1 cellular context compared by ENCODE assay signal in the genomic region with DNA sequence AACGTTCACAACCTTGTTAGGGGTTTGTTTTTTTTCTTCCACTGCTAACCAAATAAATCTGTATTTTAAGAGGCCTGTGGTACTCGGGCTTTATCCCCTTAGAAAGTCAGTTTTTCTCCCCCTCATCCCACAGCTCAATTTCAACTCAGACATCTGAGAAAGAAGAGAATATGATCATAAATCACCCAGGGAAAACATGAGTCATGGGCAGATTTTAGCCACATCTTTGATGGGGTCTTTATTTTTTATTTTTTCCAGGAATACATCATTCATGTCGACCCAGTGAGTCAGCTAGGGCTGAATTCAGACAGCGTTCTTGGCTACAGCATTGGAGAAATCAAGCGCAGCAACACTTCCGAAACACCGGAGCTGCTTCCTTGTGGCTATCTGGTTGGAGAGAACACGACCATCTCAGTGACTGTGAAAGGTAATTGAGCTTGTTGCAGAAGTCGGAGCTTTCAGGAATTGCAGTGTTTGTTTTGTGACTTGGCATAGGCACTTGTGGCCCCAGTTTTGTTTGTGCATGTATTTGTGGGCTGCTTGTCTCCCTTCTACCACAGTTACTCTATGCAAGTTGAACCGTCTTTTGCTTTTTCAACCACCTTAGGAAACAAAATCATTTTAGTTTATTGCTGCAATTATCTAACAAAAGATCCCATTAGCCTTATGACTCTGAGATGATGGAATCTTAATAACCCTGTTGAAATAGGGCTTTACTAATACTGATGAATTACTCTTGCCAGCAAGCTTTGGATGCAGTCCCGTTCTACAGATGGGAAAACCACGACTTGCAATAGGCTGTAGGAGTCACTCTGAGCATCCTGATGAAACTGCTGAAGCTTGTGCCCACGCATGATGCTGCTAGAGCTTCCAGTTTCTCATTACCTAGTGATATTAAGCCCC.
A peak's percentile ranks its signal among the peaks of the same experiment; 100 is the strongest.
TF ChIP-seq lines count a peak whose summit lies in the region.

No MANE protein-coding gene starts in this region.

TF ChIP-seq in HEK293, 187 proteins besides CTCF, POLR2A, EP300 and RAD21 (continued from another document and continues in another):
- TF ChIP-seq, protein P1, sequence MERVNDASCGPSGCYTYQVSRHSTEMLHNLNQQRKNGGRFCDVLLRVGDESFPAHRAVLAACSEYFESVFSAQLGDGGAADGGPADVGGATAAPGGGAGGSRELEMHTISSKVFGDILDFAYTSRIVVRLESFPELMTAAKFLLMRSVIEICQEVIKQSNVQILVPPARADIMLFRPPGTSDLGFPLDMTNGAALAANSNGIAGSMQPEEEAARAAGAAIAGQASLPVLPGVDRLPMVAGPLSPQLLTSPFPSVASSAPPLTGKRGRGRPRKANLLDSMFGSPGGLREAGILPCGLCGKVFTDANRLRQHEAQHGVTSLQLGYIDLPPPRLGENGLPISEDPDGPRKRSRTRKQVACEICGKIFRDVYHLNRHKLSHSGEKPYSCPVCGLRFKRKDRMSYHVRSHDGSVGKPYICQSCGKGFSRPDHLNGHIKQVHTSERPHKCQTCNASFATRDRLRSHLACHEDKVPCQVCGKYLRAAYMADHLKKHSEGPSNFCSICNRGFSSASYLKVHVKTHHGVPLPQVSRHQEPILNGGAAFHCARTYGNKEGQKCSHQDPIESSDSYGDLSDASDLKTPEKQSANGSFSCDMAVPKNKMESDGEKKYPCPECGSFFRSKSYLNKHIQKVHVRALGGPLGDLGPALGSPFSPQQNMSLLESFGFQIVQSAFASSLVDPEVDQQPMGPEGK (tag by site-specific recombination; IDR thresholded peaks at IDR 0.05): no peak
- TF ChIP-seq, protein P2, sequence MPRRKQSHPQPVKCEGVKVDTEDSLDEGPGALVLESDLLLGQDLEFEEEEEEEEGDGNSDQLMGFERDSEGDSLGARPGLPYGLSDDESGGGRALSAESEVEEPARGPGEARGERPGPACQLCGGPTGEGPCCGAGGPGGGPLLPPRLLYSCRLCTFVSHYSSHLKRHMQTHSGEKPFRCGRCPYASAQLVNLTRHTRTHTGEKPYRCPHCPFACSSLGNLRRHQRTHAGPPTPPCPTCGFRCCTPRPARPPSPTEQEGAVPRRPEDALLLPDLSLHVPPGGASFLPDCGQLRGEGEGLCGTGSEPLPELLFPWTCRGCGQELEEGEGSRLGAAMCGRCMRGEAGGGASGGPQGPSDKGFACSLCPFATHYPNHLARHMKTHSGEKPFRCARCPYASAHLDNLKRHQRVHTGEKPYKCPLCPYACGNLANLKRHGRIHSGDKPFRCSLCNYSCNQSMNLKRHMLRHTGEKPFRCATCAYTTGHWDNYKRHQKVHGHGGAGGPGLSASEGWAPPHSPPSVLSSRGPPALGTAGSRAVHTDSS (tag by site-specific recombination; IDR thresholded peaks at IDR 0.05): no peak
- TF ChIP-seq ZNF416 (tag by site-specific recombination; IDR thresholded peaks at IDR 0.05) (no peak), TCF7L2 (IDR thresholded peaks at IDR 0.05; ENCODE audit: borderline replicate concordance, low read depth, low read length) (no peak), ZNF514 (tag by site-specific recombination; IDR thresholded peaks at IDR 0.05) (no peak), ZNF354C (tag by site-specific recombination; IDR thresholded peaks at IDR 0.05; ENCODE audit: borderline replicate concordance, low read depth) (no peak), ZNF292 (tag by site-specific recombination; IDR thresholded peaks at IDR 0.05; ENCODE audit: borderline replicate concordance, low read depth) (no peak), YY1 (tag by site-specific recombination; IDR thresholded peaks at IDR 0.05) (no peak), ZNF394 (tag by site-specific recombination; IDR thresholded peaks at IDR 0.05; ENCODE audit: borderline replicate concordance) (no peak; the same call in 1 of the 2 replicates), SETDB1 (IDR thresholded peaks at IDR 0.05; ENCODE audit: insufficient read length, low read length) (no peak), ZNF677 (tag by site-specific recombination; IDR thresholded peaks at IDR 0.05) (no peak), SP7 (tag by site-specific recombination; IDR thresholded peaks at IDR 0.05) (peak; percentile 24; the same call in 1 of the 2 replicates), ZNF560 (tag by site-specific recombination; IDR thresholded peaks at IDR 0.05; ENCODE audit: borderline replicate concordance) (no peak), ZNF624 (tag by site-specific recombination; IDR thresholded peaks at IDR 0.05) (no peak), ZNF239 (tag by site-specific recombination; IDR thresholded peaks at IDR 0.05) (no peak), ZNF23 (tag by site-specific recombination; IDR thresholded peaks at IDR 0.05; ENCODE audit: borderline replicate concordance) (no peak), ZNF843 (tag by site-specific recombination; IDR thresholded peaks at IDR 0.05) (peak; percentile 51; the same call in 1 of the 2 replicates), ZSCAN30 (tag by site-specific recombination; IDR thresholded peaks at IDR 0.05) (no peak), ZFP3 (tag by site-specific recombination; IDR thresholded peaks at IDR 0.05; ENCODE audit: low read depth) (no peak), ZBTB48 (tag by site-specific recombination; IDR thresholded peaks at IDR 0.05) (no peak), KLF9 (tag by site-specific recombination; IDR thresholded peaks at IDR 0.05; ENCODE audit: low read depth) (no peak), ZNF660 (tag by site-specific recombination; IDR thresholded peaks at IDR 0.05) (no peak), IKZF3 (tag by site-specific recombination; IDR thresholded peaks at IDR 0.05) (no peak), ZBTB7A (tag by site-specific recombination; IDR thresholded peaks at IDR 0.05; ENCODE audit: low read depth) (no peak), ZNF610 (tag by site-specific recombination; IDR thresholded peaks at IDR 0.05; ENCODE audit: borderline replicate concordance) (no peak), ZNF221 (tag by site-specific recombination; IDR thresholded peaks at IDR 0.05; ENCODE audit: borderline replicate concordance) (no peak), ZNF830 (tag by site-specific recombination; IDR thresholded peaks at IDR 0.05; ENCODE audit: low read depth) (no peak), ZFHX2 (tag by site-specific recombination; conservative IDR thresholded peaks at IDR 0.05) (no peak; the same call in 1 of the 2 replicates)
- TF ChIP-seq, protein P3, sequence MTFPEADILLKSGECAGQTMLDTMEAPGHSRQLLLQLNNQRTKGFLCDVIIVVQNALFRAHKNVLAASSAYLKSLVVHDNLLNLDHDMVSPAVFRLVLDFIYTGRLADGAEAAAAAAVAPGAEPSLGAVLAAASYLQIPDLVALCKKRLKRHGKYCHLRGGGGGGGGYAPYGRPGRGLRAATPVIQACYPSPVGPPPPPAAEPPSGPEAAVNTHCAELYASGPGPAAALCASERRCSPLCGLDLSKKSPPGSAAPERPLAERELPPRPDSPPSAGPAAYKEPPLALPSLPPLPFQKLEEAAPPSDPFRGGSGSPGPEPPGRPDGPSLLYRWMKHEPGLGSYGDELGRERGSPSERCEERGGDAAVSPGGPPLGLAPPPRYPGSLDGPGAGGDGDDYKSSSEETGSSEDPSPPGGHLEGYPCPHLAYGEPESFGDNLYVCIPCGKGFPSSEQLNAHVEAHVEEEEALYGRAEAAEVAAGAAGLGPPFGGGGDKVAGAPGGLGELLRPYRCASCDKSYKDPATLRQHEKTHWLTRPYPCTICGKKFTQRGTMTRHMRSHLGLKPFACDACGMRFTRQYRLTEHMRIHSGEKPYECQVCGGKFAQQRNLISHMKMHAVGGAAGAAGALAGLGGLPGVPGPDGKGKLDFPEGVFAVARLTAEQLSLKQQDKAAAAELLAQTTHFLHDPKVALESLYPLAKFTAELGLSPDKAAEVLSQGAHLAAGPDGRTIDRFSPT (tag by site-specific recombination; IDR thresholded peaks at IDR 0.05): no peak
- TF ChIP-seq, protein P4, sequence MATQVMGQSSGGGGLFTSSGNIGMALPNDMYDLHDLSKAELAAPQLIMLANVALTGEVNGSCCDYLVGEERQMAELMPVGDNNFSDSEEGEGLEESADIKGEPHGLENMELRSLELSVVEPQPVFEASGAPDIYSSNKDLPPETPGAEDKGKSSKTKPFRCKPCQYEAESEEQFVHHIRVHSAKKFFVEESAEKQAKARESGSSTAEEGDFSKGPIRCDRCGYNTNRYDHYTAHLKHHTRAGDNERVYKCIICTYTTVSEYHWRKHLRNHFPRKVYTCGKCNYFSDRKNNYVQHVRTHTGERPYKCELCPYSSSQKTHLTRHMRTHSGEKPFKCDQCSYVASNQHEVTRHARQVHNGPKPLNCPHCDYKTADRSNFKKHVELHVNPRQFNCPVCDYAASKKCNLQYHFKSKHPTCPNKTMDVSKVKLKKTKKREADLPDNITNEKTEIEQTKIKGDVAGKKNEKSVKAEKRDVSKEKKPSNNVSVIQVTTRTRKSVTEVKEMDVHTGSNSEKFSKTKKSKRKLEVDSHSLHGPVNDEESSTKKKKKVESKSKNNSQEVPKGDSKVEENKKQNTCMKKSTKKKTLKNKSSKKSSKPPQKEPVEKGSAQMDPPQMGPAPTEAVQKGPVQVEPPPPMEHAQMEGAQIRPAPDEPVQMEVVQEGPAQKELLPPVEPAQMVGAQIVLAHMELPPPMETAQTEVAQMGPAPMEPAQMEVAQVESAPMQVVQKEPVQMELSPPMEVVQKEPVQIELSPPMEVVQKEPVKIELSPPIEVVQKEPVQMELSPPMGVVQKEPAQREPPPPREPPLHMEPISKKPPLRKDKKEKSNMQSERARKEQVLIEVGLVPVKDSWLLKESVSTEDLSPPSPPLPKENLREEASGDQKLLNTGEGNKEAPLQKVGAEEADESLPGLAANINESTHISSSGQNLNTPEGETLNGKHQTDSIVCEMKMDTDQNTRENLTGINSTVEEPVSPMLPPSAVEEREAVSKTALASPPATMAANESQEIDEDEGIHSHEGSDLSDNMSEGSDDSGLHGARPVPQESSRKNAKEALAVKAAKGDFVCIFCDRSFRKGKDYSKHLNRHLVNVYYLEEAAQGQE (tag by site-specific recombination; IDR thresholded peaks at IDR 0.05): no peak
- TF ChIP-seq, protein P5, sequence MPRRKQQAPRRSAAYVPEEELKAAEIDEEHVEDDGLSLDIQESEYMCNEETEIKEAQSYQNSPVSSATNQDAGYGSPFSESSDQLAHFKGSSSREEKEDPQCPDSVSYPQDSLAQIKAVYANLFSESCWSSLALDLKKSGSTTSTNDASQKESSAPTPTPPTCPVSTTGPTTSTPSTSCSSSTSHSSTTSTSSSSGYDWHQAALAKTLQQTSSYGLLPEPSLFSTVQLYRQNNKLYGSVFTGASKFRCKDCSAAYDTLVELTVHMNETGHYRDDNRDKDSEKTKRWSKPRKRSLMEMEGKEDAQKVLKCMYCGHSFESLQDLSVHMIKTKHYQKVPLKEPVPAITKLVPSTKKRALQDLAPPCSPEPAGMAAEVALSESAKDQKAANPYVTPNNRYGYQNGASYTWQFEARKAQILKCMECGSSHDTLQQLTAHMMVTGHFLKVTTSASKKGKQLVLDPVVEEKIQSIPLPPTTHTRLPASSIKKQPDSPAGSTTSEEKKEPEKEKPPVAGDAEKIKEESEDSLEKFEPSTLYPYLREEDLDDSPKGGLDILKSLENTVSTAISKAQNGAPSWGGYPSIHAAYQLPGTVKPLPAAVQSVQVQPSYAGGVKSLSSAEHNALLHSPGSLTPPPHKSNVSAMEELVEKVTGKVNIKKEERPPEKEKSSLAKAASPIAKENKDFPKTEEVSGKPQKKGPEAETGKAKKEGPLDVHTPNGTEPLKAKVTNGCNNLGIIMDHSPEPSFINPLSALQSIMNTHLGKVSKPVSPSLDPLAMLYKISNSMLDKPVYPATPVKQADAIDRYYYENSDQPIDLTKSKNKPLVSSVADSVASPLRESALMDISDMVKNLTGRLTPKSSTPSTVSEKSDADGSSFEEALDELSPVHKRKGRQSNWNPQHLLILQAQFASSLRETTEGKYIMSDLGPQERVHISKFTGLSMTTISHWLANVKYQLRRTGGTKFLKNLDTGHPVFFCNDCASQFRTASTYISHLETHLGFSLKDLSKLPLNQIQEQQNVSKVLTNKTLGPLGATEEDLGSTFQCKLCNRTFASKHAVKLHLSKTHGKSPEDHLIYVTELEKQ (tag by site-specific recombination; IDR thresholded peaks at IDR 0.05; ENCODE audit: borderline replicate concordance): no peak
- TF ChIP-seq, protein P6, sequence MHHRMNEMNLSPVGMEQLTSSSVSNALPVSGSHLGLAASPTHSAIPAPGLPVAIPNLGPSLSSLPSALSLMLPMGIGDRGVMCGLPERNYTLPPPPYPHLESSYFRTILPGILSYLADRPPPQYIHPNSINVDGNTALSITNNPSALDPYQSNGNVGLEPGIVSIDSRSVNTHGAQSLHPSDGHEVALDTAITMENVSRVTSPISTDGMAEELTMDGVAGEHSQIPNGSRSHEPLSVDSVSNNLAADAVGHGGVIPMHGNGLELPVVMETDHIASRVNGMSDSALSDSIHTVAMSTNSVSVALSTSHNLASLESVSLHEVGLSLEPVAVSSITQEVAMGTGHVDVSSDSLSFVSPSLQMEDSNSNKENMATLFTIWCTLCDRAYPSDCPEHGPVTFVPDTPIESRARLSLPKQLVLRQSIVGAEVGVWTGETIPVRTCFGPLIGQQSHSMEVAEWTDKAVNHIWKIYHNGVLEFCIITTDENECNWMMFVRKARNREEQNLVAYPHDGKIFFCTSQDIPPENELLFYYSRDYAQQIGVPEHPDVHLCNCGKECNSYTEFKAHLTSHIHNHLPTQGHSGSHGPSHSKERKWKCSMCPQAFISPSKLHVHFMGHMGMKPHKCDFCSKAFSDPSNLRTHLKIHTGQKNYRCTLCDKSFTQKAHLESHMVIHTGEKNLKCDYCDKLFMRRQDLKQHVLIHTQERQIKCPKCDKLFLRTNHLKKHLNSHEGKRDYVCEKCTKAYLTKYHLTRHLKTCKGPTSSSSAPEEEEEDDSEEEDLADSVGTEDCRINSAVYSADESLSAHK (tag by site-specific recombination; IDR thresholded peaks at IDR 0.05): no peak
- TF ChIP-seq, protein P7, sequence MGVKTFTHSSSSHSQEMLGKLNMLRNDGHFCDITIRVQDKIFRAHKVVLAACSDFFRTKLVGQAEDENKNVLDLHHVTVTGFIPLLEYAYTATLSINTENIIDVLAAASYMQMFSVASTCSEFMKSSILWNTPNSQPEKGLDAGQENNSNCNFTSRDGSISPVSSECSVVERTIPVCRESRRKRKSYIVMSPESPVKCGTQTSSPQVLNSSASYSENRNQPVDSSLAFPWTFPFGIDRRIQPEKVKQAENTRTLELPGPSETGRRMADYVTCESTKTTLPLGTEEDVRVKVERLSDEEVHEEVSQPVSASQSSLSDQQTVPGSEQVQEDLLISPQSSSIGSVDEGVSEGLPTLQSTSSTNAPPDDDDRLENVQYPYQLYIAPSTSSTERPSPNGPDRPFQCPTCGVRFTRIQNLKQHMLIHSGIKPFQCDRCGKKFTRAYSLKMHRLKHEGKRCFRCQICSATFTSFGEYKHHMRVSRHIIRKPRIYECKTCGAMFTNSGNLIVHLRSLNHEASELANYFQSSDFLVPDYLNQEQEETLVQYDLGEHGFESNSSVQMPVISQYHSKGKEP (tag by site-specific recombination; IDR thresholded peaks at IDR 0.05): peak; percentile 61
- TF ChIP-seq, protein P8, sequence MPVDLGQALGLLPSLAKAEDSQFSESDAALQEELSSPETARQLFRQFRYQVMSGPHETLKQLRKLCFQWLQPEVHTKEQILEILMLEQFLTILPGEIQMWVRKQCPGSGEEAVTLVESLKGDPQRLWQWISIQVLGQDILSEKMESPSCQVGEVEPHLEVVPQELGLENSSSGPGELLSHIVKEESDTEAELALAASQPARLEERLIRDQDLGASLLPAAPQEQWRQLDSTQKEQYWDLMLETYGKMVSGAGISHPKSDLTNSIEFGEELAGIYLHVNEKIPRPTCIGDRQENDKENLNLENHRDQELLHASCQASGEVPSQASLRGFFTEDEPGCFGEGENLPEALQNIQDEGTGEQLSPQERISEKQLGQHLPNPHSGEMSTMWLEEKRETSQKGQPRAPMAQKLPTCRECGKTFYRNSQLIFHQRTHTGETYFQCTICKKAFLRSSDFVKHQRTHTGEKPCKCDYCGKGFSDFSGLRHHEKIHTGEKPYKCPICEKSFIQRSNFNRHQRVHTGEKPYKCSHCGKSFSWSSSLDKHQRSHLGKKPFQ (tag by site-specific recombination; IDR thresholded peaks at IDR 0.05): no peak
